8 cellular contexts compared by ENCODE assay signal in genomic region chr12:46266869-46267617, GRCh38. TPM values are rescaled to one million over a fixed set of nuclear protein-coding genes. Genes with fewer than 3 reads are reported as not detected.
DNase-seq lines count a peak whose midpoint lies in the region; ATAC-seq and TF ChIP-seq lines count a peak whose summit lies in the region.

No MANE protein-coding gene starts in this region.

- no peak for TF ChIP-seq CTCF in lower lobe of right lung (IDR thresholded peaks at IDR 0.05)

- peak overlapping the region; percentile 69 for H3K4me3 ChIP-seq in lower lobe of right lung

- H3K36me3 ChIP-seq in lower lobe of right lung = no peaks in the 10 kb centered on the region

- peak overlapping the region; percentile 86 for H3K27ac ChIP-seq in lower lobe of right lung

- peaks cover 30% of the 10 kb centered on the region for H3K27me3 ChIP-seq in lower lobe of right lung (ENCODE audit: low read depth)

- intact Hi-C loops in lower lobe of right lung (cut with DNase I) = no loop called here

- ATAC-seq in lower lobe of right lung (peak; percentile 28 to 43), GM19463 (IDR thresholded peaks at IDR 0.05; ENCODE audit: unreplicated experiment) (no peak)

- peaks cover 41% of the 10 kb centered on the region for H3K4me1 ChIP-seq in lower lobe of right lung

- H3K9me3 ChIP-seq in lower lobe of right lung = no peaks in the 10 kb centered on the region

- DNase-seq in GM04503 (ENCODE audit: low read depth) (peak; percentile 11), NCI-H146 (lab: John Stamatoyannopoulos, UW) (peak; percentile 86), ecto neural progenitor cell (ENCODE audit: low spot score) (peak; percentile 80), lower lobe of right lung (peak; percentile 76), SKM-1 treated with dmso at 0.1 percent for 144 hours (lab: John Stamatoyannopoulos, UW; ENCODE audit: unreplicated experiment) (no peak)
- peak; percentile 45 to 50 for DNase-seq in activated CD4-positive, alpha-beta T cell treated with anti-CD3 and anti-CD28 coated beads, Interleukin-2, amount 50 U/mL, for 4 hours
- peak in 2 of 3 donors; percentile 26 to 30 for DNase-seq in stimulated activated CD4-positive, alpha-beta T cell treated with anti-CD3 and anti-CD28 coated beads, TNF-alpha, amount 100 ng/mL, for 1 hour (ENCODE audit: low read depth in 3 of 3, low spot score in 1 of 3)

RNA-seq across cellular contexts. Expression of gene SLC38A1, which starts 1.8 kb away (rescaled TPM):
- total RNA-seq in lower lobe of right lung = 45.8 TPM
